In the genomic region with DNA sequence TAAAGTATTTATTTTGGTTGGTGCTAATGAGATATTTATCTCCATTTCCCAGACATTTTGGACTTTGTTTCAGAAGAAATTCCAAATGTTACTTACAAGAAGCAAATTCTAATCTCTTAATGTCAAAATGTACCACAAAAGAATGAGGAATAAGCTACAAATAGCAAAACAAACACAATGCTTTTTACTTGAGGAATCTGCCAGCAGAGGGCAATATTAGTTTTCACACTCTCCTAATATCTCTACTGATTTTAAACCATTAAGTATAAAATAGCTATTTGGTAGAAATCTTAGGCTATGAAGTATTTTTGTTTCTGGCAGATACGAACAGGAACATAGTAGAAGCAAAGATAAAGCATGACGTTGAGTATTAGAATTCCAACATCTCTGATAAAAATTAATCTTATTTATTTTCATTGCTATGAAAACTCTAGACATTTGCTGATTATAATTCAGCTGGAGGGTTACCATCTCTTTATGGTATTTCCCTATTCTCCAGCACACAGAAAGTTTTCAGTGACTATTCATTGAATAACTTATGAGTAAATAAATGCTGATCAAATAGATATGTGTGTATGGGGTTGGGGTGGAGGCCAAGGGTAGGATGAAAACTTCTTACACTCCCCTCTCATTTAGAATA, we compare ENCODE assay signal across 2 cellular contexts.
TF ChIP-seq lines count a peak whose summit lies in the region.

No MANE protein-coding gene starts in this region.

TF ChIP-seq in GM23338, 12 proteins besides CTCF, POLR2A, EP300 and RAD21 (continued from another document and continues in another):
- TF ChIP-seq, protein P1, sequence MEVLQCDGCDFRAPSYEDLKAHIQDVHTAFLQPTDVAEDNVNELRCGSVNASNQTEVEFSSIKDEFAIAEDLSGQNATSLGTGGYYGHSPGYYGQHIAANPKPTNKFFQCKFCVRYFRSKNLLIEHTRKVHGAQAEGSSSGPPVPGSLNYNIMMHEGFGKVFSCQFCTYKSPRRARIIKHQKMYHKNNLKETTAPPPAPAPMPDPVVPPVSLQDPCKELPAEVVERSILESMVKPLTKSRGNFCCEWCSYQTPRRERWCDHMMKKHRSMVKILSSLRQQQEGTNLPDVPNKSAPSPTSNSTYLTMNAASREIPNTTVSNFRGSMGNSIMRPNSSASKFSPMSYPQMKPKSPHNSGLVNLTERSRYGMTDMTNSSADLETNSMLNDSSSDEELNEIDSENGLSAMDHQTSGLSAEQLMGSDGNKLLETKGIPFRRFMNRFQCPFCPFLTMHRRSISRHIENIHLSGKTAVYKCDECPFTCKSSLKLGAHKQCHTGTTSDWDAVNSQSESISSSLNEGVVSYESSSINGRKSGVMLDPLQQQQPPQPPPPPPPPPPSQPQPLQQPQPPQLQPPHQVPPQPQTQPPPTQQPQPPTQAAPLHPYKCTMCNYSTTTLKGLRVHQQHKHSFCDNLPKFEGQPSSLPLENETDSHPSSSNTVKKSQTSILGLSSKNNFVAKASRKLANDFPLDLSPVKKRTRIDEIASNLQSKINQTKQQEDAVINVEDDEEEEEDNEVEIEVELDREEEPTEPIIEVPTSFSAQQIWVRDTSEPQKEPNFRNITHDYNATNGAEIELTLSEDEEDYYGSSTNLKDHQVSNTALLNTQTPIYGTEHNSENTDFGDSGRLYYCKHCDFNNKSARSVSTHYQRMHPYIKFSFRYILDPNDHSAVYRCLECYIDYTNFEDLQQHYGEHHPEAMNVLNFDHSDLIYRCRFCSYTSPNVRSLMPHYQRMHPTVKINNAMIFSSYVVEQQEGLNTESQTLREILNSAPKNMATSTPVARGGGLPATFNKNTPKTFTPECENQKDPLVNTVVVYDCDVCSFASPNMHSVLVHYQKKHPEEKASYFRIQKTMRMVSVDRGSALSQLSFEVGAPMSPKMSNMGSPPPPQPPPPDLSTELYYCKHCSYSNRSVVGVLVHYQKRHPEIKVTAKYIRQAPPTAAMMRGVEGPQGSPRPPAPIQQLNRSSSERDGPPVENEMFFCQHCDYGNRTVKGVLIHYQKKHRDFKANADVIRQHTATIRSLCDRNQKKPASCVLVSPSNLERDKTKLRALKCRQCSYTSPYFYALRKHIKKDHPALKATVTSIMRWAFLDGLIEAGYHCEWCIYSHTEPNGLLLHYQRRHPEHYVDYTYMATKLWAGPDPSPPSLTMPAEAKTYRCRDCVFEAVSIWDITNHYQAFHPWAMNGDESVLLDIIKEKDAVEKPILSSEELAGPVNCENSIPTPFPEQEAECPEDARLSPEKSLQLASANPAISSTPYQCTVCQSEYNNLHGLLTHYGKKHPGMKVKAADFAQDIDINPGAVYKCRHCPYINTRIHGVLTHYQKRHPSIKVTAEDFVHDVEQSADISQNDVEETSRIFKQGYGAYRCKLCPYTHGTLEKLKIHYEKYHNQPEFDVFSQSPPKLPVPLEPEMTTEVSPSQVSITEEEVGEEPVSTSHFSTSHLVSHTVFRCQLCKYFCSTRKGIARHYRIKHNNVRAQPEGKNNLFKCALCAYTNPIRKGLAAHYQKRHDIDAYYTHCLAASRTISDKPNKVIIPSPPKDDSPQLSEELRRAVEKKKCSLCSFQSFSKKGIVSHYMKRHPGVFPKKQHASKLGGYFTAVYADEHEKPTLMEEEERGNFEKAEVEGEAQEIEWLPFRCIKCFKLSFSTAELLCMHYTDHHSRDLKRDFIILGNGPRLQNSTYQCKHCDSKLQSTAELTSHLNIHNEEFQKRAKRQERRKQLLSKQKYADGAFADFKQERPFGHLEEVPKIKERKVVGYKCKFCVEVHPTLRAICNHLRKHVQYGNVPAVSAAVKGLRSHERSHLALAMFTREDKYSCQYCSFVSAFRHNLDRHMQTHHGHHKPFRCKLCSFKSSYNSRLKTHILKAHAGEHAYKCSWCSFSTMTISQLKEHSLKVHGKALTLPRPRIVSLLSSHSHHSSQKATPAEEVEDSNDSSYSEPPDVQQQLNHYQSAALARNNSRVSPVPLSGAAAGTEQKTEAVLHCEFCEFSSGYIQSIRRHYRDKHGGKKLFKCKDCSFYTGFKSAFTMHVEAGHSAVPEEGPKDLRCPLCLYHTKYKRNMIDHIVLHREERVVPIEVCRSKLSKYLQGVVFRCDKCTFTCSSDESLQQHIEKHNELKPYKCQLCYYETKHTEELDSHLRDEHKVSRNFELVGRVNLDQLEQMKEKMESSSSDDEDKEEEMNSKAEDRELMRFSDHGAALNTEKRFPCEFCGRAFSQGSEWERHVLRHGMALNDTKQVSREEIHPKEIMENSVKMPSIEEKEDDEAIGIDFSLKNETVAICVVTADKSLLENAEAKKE (CRISPR knock-in tag; IDR thresholded peaks at IDR 0.05) = no peak
- TF ChIP-seq CREB1 (CRISPR knock-in tag; IDR thresholded peaks at IDR 0.05; ENCODE audit: low read depth) (no peak), POLR2AphosphoS5 (IDR thresholded peaks at IDR 0.05; ENCODE audit: low read depth) (no peak), EZH2phosphoT487 (IDR thresholded peaks at IDR 0.05; ENCODE audit: unreplicated experiment) (no peak), ZNF331 (CRISPR knock-in tag; IDR thresholded peaks at IDR 0.05; ENCODE audit: low read depth) (no peak), EZH2 (IDR thresholded peaks at IDR 0.05; ENCODE audit: low read depth, unreplicated experiment) (no peak)
- TF ChIP-seq, protein P2, sequence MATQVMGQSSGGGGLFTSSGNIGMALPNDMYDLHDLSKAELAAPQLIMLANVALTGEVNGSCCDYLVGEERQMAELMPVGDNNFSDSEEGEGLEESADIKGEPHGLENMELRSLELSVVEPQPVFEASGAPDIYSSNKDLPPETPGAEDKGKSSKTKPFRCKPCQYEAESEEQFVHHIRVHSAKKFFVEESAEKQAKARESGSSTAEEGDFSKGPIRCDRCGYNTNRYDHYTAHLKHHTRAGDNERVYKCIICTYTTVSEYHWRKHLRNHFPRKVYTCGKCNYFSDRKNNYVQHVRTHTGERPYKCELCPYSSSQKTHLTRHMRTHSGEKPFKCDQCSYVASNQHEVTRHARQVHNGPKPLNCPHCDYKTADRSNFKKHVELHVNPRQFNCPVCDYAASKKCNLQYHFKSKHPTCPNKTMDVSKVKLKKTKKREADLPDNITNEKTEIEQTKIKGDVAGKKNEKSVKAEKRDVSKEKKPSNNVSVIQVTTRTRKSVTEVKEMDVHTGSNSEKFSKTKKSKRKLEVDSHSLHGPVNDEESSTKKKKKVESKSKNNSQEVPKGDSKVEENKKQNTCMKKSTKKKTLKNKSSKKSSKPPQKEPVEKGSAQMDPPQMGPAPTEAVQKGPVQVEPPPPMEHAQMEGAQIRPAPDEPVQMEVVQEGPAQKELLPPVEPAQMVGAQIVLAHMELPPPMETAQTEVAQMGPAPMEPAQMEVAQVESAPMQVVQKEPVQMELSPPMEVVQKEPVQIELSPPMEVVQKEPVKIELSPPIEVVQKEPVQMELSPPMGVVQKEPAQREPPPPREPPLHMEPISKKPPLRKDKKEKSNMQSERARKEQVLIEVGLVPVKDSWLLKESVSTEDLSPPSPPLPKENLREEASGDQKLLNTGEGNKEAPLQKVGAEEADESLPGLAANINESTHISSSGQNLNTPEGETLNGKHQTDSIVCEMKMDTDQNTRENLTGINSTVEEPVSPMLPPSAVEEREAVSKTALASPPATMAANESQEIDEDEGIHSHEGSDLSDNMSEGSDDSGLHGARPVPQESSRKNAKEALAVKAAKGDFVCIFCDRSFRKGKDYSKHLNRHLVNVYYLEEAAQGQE (IDR thresholded peaks at IDR 0.05; ENCODE audit: unreplicated experiment) = no peak
- TF ChIP-seq, protein P3, sequence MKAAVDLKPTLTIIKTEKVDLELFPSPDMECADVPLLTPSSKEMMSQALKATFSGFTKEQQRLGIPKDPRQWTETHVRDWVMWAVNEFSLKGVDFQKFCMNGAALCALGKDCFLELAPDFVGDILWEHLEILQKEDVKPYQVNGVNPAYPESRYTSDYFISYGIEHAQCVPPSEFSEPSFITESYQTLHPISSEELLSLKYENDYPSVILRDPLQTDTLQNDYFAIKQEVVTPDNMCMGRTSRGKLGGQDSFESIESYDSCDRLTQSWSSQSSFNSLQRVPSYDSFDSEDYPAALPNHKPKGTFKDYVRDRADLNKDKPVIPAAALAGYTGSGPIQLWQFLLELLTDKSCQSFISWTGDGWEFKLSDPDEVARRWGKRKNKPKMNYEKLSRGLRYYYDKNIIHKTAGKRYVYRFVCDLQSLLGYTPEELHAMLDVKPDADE (IDR thresholded peaks at IDR 0.05) = no peak

TF ChIP-seq in SK-N-SH treated with all-trans-retinoic acid at 6 μM for 48 hours, 23 proteins besides CTCF, POLR2A, EP300 and RAD21 (continued from another document):
- TF ChIP-seq, protein P4, sequence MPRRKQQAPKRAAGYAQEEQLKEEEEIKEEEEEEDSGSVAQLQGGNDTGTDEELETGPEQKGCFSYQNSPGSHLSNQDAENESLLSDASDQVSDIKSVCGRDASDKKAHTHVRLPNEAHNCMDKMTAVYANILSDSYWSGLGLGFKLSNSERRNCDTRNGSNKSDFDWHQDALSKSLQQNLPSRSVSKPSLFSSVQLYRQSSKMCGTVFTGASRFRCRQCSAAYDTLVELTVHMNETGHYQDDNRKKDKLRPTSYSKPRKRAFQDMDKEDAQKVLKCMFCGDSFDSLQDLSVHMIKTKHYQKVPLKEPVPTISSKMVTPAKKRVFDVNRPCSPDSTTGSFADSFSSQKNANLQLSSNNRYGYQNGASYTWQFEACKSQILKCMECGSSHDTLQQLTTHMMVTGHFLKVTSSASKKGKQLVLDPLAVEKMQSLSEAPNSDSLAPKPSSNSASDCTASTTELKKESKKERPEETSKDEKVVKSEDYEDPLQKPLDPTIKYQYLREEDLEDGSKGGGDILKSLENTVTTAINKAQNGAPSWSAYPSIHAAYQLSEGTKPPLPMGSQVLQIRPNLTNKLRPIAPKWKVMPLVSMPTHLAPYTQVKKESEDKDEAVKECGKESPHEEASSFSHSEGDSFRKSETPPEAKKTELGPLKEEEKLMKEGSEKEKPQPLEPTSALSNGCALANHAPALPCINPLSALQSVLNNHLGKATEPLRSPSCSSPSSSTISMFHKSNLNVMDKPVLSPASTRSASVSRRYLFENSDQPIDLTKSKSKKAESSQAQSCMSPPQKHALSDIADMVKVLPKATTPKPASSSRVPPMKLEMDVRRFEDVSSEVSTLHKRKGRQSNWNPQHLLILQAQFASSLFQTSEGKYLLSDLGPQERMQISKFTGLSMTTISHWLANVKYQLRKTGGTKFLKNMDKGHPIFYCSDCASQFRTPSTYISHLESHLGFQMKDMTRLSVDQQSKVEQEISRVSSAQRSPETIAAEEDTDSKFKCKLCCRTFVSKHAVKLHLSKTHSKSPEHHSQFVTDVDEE (CRISPR knock-in tag; IDR thresholded peaks at IDR 0.05) = no peak
- TF ChIP-seq CSDC2 (CRISPR knock-in tag; IDR thresholded peaks at IDR 0.05) (no peak), ARNTL (CRISPR knock-in tag; IDR thresholded peaks at IDR 0.05; ENCODE audit: borderline replicate concordance, low read depth) (no peak), ZNF70 (CRISPR knock-in tag; IDR thresholded peaks at IDR 0.05) (no peak), ZFP3 (CRISPR knock-in tag; IDR thresholded peaks at IDR 0.05) (no peak), TCF4 (CRISPR knock-in tag; IDR thresholded peaks at IDR 0.05; ENCODE audit: borderline replicate concordance) (no peak)
- TF ChIP-seq, protein P5, sequence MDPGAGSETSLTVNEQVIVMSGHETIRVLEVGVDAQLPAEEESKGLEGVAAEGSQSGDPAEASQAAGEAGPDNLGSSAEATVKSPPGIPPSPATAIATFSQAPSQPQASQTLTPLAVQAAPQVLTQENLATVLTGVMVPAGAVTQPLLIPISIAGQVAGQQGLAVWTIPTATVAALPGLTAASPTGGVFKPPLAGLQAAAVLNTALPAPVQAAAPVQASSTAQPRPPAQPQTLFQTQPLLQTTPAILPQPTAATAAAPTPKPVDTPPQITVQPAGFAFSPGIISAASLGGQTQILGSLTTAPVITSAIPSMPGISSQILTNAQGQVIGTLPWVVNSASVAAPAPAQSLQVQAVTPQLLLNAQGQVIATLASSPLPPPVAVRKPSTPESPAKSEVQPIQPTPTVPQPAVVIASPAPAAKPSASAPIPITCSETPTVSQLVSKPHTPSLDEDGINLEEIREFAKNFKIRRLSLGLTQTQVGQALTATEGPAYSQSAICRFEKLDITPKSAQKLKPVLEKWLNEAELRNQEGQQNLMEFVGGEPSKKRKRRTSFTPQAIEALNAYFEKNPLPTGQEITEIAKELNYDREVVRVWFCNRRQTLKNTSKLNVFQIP (CRISPR knock-in tag; IDR thresholded peaks at IDR 0.05; ENCODE audit: borderline replicate concordance, low read depth) = no peak
